8 cellular contexts compared by ENCODE assay signal in the genomic region with DNA sequence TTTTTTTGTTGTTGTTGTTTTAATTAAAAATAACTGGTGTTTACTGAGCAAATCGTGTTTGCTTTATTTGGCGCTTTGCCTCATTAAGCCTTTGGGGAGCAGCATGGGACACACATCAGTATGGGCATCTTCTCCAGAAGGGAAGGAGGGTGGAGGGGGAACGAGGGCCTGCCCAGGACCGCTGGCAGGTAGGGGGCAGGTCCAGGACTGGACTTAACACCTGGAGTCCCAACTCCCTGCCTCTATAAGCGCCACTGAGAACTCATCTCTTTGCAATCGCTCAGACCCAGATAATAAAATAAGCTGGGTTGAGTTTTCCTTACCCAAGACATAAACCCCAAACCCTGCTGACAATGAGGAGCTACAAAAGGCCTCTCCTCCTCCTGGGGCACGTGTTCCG. TPM values are rescaled to one million over a fixed set of nuclear protein-coding genes. Genes with fewer than 3 reads are reported as not detected.
DNase-seq lines count a peak whose midpoint lies in the region; ATAC-seq and TF ChIP-seq lines count a peak whose summit lies in the region.

No MANE protein-coding gene starts in this region.

- H3K4me1 ChIP-seq in BE2C, result peaks cover 28% of the 10 kb centered on the region
- H3K4me1 ChIP-seq in breast epithelium, result peaks cover 18 to 19% of the 10 kb centered on the region in 2 donors
- H3K4me1 ChIP-seq in naive thymus-derived CD4-positive, alpha-beta T cell (ENCODE audit: control insufficient read depth in 2 of 2, insufficient read depth in 2 of 2, low read length in 2 of 2), result peaks cover 82 to 85% of the 10 kb centered on the region in 2 donors

- H3K4me1 Mint-ChIP-seq in naive thymus-derived CD4-positive, alpha-beta T cell, result peaks cover 62 to 100% (median 92%) of the 10 kb centered on the region in 7 donors

- peaks cover 0 to 2% (median 0%) of the 10 kb centered on the region in 11 donors for H3K9me3 Mint-ChIP-seq in naive thymus-derived CD4-positive, alpha-beta T cell

- in situ Hi-C loops in GM13977 (cut with MboI; ENCODE audit: low pct_unique_long_range_greater_than_20kb, low sequenced_read_pairs, unreplicated experiment), result no loop called here

- H3K36me3 Mint-ChIP-seq in naive thymus-derived CD4-positive, alpha-beta T cell, result peaks cover 0 to 18% (median 3%) of the 10 kb centered on the region in 5 donors

- TF ChIP-seq CTCF in BE2C (IDR thresholded peaks at IDR 0.05; ENCODE audit: low read depth, low read length), result no peak
- TF ChIP-seq CTCF in breast epithelium (IDR thresholded peaks at IDR 0.05), result no peak
- no peak for TF ChIP-seq CTCF in GM13977 (IDR thresholded peaks at IDR 0.05; ENCODE audit: extremely low read depth, insufficient read depth, missing control alignments)

- H3K27me3 ChIP-seq in BE2C, result no peaks in the 10 kb centered on the region
- no peaks in the 10 kb centered on the region for H3K27me3 ChIP-seq in breast epithelium
- no peaks in the 10 kb centered on the region for H3K27me3 ChIP-seq in naive thymus-derived CD4-positive, alpha-beta T cell (ENCODE audit: control insufficient read depth in 2 of 2, insufficient read depth in 2 of 2, low read length in 2 of 2)

- H3K4me3 Mint-ChIP-seq in naive thymus-derived CD4-positive, alpha-beta T cell, result peak overlapping the region; percentile 72 to 86 (median 80)

- H3K27ac Mint-ChIP-seq in naive thymus-derived CD4-positive, alpha-beta T cell, result peak overlapping the region; percentile 70 to 96 (median 91)

- POLR2A ChIA-PET in naive thymus-derived CD4-positive, alpha-beta T cell (lab: Charles Lee), result interaction anchor here (1.0 to 3.6 kb wide), 7 partner anchors 14 to 223 kb away, joined by 3 to 30 read pairs (median 4); a partner anchor contains a TSS

- intact Hi-C loops in breast epithelium (cut with DNase I; ENCODE audit: low total_unique reads), result no loop called here
- intact Hi-C loops in naive thymus-derived CD4-positive, alpha-beta T cell (cut with micrococcal nuclease), result loop anchor here (1.0 to 10.0 kb wide), 11 partner anchors 14 to 809 kb away; a partner anchor contains a TSS

- TF ChIP-seq POLR2A in breast epithelium (IDR thresholded peaks at IDR 0.05), result no peak

- H3K27me3 Mint-ChIP-seq in naive thymus-derived CD4-positive, alpha-beta T cell, result no peaks in the 10 kb centered on the region

- H3K36me3 ChIP-seq in BE2C (no peaks in the 10 kb centered on the region; the same call in 1 of the 2 replicates), breast epithelium (no peaks in the 10 kb centered on the region)
- H3K36me3 ChIP-seq in naive thymus-derived CD4-positive, alpha-beta T cell (ENCODE audit: control insufficient read depth in 2 of 3, insufficient read depth in 3 of 3, low read length in 3 of 3), result no peaks in the 10 kb centered on the region

- peak overlapping the region; percentile 88 for H3K27ac ChIP-seq in breast epithelium
- peak overlapping the region; percentile 92 for H3K27ac ChIP-seq in naive thymus-derived CD4-positive, alpha-beta T cell (ENCODE audit: low read depth, low read length)

- ATAC-seq in naive thymus-derived CD4-positive, alpha-beta T cell, result no peak
- ATAC-seq in HG03469 (IDR thresholded peaks at IDR 0.05; ENCODE audit: unreplicated experiment), result no peak

- H3K4me3 ChIP-seq in BE2C (ENCODE audit: low read depth, low read length) (peak overlapping the region; percentile 58), breast epithelium (peak overlapping the region in 2 of 3 donors; percentile 62 to 79)
- peak overlapping the region; percentile 63 for H3K4me3 ChIP-seq in Jurkat, Clone E6-1 (ENCODE audit: low read length)
- H3K4me3 ChIP-seq in naive thymus-derived CD4-positive, alpha-beta T cell (ENCODE audit: low read length), result peak overlapping the region; percentile 59

- no peak for DNase-seq in BE2C
- DNase-seq in Jurkat, Clone E6-1 (ENCODE audit: low read depth, low spot score), result no peak
- no peak for DNase-seq in breast epithelium (ENCODE audit: low spot score in 2 of 2)
- no peak for DNase-seq in naive thymus-derived CD4-positive, alpha-beta T cell
- no peak for DNase-seq in NCI-H524 (lab: John Stamatoyannopoulos, UW)
- DNase-seq in activated CD8-positive, alpha-beta memory T cell treated with anti-CD3 and anti-CD28 coated beads for 24 hours, result no peak
- DNase-seq in GM13977 (ENCODE audit: low spot score), result no peak

- CTCF ChIA-PET in naive thymus-derived CD4-positive, alpha-beta T cell (lab: Charles Lee), result interaction anchor here (1.0 to 5.8 kb wide), 2 partner anchors 25 kb away, joined by 3 to 39 read pairs; no protein-coding TSS in a partner anchor

- H3K9me3 ChIP-seq in BE2C (no peaks in the 10 kb centered on the region), breast epithelium (no peaks in the 10 kb centered on the region)
- H3K9me3 ChIP-seq in naive thymus-derived CD4-positive, alpha-beta T cell (ENCODE audit: control insufficient read depth in 2 of 3, low read length in 3 of 3), result no peaks in the 10 kb centered on the region

RNA-seq across cellular contexts. Expression of a gene that starts 15.1 kb away (rescaled TPM):
- polyA plus RNA-seq in BE2C (2012; ENCODE audit: insufficient read depth, insufficient read length, low read depth), result 9.5 TPM
- 19.7 TPM for polyA plus RNA-seq in Jurkat, Clone E6-1 (2012; ENCODE audit: insufficient read depth, insufficient read length)
- total RNA-seq in breast epithelium, result 10 to 100 TPM; 10.6 to 26.2 (median 23.7) TPM
- total RNA-seq in naive thymus-derived CD4-positive, alpha-beta T cell, result 10 to 100 TPM in 3 of 5 experiments, under 1 TPM in 2; 0.67 to 49.7 (median 17.0) TPM
- 10 to 100 TPM; 11.1 to 25.3 TPM for polyA plus RNA-seq in naive thymus-derived CD4-positive, alpha-beta T cell
